In genomic region chr6:138517635-138518034, GRCh38 we compare ENCODE assay signal across 8 cellular contexts. TPM values are rescaled to one million over a fixed set of nuclear protein-coding genes. Genes with fewer than 3 reads are reported as not detected.
DNase-seq lines count a peak whose midpoint lies in the region; ATAC-seq, FAIRE-seq and TF ChIP-seq lines count a peak whose summit lies in the region.

No MANE protein-coding gene starts in this region.

- H3K79me2 ChIP-seq in keratinocyte (ENCODE audit: control insufficient read depth, insufficient read depth, low read length): peaks cover 44% of the 10 kb centered on the region

- H2AFZ ChIP-seq in keratinocyte (ENCODE audit: control insufficient read depth, low read length): no peak overlapping the region

- DNase-seq in CD1c-positive myeloid dendritic cell (ENCODE audit: extremely low spot score): peak; percentile 64
- peak; percentile 18 to 29 for DNase-seq in SW 1271 (lab: John Stamatoyannopoulos, UW)
- DNase-seq in adrenal gland: peak in 6 of 7 donors; percentile 22 to 55 (median 36)
- DNase-seq in keratinocyte (ENCODE audit: low read depth, low spot score): no peak
- DNase-seq in stimulated activated CD8-positive, alpha-beta memory T cell treated with anti-CD3 and anti-CD28 coated beads, Interleukin-15, amount 100 ng/mL, for 24 hours (ENCODE audit: low read depth): peak; percentile 12
- no peak for DNase-seq in putamen (ENCODE audit: low spot score)

- H3K4me3 ChIP-seq in adrenal gland (no peak overlapping the region), keratinocyte (ENCODE audit: control insufficient read depth in 2 of 3, extremely low read depth in 1 of 3, insufficient read depth in 2 of 3, low read depth in 1 of 3, low read length in 3 of 3) (no peak overlapping the region)

- ATAC-seq in GM19395 (IDR thresholded peaks at IDR 0.05; ENCODE audit: unreplicated experiment) (peak; percentile 84), HG03439 (IDR thresholded peaks at IDR 0.05; ENCODE audit: unreplicated experiment) (peak; percentile 90)

- no peak overlapping the region for H3K9ac ChIP-seq in keratinocyte (ENCODE audit: control insufficient read depth, extremely low read depth, insufficient read depth, low read length)

- no peaks in the 10 kb centered on the region for H3K4me1 ChIP-seq in adrenal gland (replicated peaks in 1 of 2)
- no peaks in the 10 kb centered on the region for H3K4me1 ChIP-seq in keratinocyte (ENCODE audit: control insufficient read depth, extremely low read depth, insufficient read depth, low read length)

- H3K36me3 ChIP-seq in adrenal gland (replicated peaks in 1 of 2) (no peaks in the 10 kb centered on the region), keratinocyte (ENCODE audit: control insufficient read depth in 2 of 2, extremely low read depth in 1 of 2, insufficient read depth in 2 of 2, low read length in 2 of 2) (peaks cover 0 to 6% of the 10 kb centered on the region in 2 experiments)

- no peak overlapping the region for H3K4me2 ChIP-seq in keratinocyte (ENCODE audit: control insufficient read depth, extremely low read depth, insufficient read depth, low read depth, low read length)

- H3K9me1 ChIP-seq in keratinocyte (ENCODE audit: control insufficient read depth, extremely low read depth, insufficient read depth, low read length): peaks cover 2% of the 10 kb centered on the region

- intact Hi-C loops in adrenal gland (cut with DNase I): loop anchor here in 1 of 2 donors (2.0 kb wide), 1 partner anchor 89 kb away; no protein-coding TSS in a partner anchor

- peak; percentile 22 to 54 (median 40) for TF ChIP-seq CTCF in adrenal gland (IDR thresholded peaks at IDR 0.05)
- peak; percentile 84 to 95 (median 90) for TF ChIP-seq CTCF in keratinocyte (optimal IDR thresholded peaks at IDR 0.05 in 1 of 3, IDR thresholded peaks at IDR 0.05 in 1 of 3, conservative IDR thresholded peaks at IDR 0.05 in 1 of 3; ENCODE audit: extremely low read depth in 1 of 3, insufficient read depth in 2 of 3, low read length in 3 of 3)

- no peak overlapping the region for H3K27ac ChIP-seq in adrenal gland
- H3K27ac ChIP-seq in keratinocyte (ENCODE audit: control insufficient read depth, insufficient read depth, low read length): no peak overlapping the region

- WGBS in adrenal gland, 4 donors: 76 to 91% (median 89%) methylated on average over 3 of the region's 3 CpGs

- TF ChIP-seq POLR2A in adrenal gland (IDR thresholded peaks at IDR 0.05): no peak

- no peaks in the 10 kb centered on the region for H3K27me3 ChIP-seq in adrenal gland
- no peaks in the 10 kb centered on the region for H3K27me3 ChIP-seq in keratinocyte (ENCODE audit: control insufficient read depth, extremely low read depth, insufficient read depth, low read length)

- H3K9me3 ChIP-seq in adrenal gland (replicated peaks in 1 of 3) (no peaks in the 10 kb centered on the region), keratinocyte (ENCODE audit: control insufficient read depth, low read depth, low read length) (no peaks in the 10 kb centered on the region)

- no peaks in the 10 kb centered on the region for H4K20me1 ChIP-seq in keratinocyte (ENCODE audit: control insufficient read depth, extremely low read depth, insufficient read depth, low read length)

- dilution Hi-C loops in keratinocyte (cut with MboI; ENCODE audit: extremely low pct_ligation_motif_present, low sequenced_read_pairs): no loop called here

- FAIRE-seq in keratinocyte (lab: Jason Lieb, UNC): peak; percentile 82

RNA-seq across cellular contexts. Expression of gene NHSL1, which starts 18.3 kb away (rescaled TPM):
- 10 to 100 TPM in 3 of 8 donors, 1 to 10 TPM in 5; 3.9 to 12.7 (median 8.3) TPM for total RNA-seq in adrenal gland
- polyA plus RNA-seq in adrenal gland: 1 to 10 TPM; 1.2 to 3.8 (median 1.5) TPM
- polyA plus RNA-seq in keratinocyte: 8.5 to 28.1 TPM (median 11.8 TPM) in 3 replicates
- polyA plus RNA-seq in keratinocyte (2011; ENCODE audit: low read depth): 7.0 TPM
- 10.9 and 11.5 TPM in 2 replicates for polyA plus RNA-seq in keratinocyte (2011; cell fraction: cytosol; rRNA removed)
- polyA plus RNA-seq in keratinocyte (2011; cell fraction: nucleus; rRNA removed): 41.8 and 45.0 TPM in 2 replicates
- polyA plus RNA-seq in keratinocyte (2012; ENCODE audit: low replicate concordance): 14.3 and 18.7 TPM in 2 replicates
- 46.0 to 90.2 TPM (median 66.3 TPM) in 3 replicates for polyA minus RNA-seq in keratinocyte
- polyA minus RNA-seq in keratinocyte (2011; cell fraction: cytosol; rRNA and poly(A)+ RNA removed): 22.4 TPM
- polyA minus RNA-seq in keratinocyte (2011; cell fraction: nucleus; rRNA and poly(A)+ RNA removed): 45.9 and 95.6 TPM in 2 replicates

Comparison
In these comparisons a context has a peak if more than half of its experiments do, and no peak if none do; other contexts are left out.
1. DNase-seq: peak in CD1c-positive myeloid dendritic cell (single experiment), SW 1271 (2 of 2), adrenal gland (6 of 7) and stimulated activated CD8-positive, alpha-beta memory T cell treated with anti-CD3 and anti-CD28 coated beads, Interleukin-15, amount 100 ng/mL, for 24 hours (single experiment); none in keratinocyte (single experiment) and putamen (single experiment).